Comparison of ENCODE assay signal across 2 cellular contexts in genomic region chr16:4954714-4955113, GRCh38.
A peak's percentile ranks its signal among the peaks of the same experiment; 100 is the strongest.
TF ChIP-seq lines count a peak whose summit lies in the region.

No MANE protein-coding gene starts in this region.

TF ChIP-seq in HepG2, 621 proteins besides CTCF, POLR2A, EP300 and RAD21:
- 0 out of 2 replicates have a peak, but pooled peaks have one; percentile 27 for TF ChIP-seq ZNF768 (CRISPR knock-in tag; IDR thresholded peaks at IDR 0.05)
- no peak for TF ChIP-seq TRIM22 (IDR thresholded peaks at IDR 0.05)
- no peak for TF ChIP-seq ZNF407 (CRISPR knock-in tag; IDR thresholded peaks at IDR 0.05; ENCODE audit: not compliant biosample characterization)
- TF ChIP-seq ZNF414 (CRISPR knock-in tag; IDR thresholded peaks at IDR 0.05), result no peak
- no peak for TF ChIP-seq RBFOX2 (IDR thresholded peaks at IDR 0.05; ENCODE audit: low read depth, low read length)
- TF ChIP-seq TAF15 (IDR thresholded peaks at IDR 0.05; ENCODE audit: low read depth, low read length, poor library complexity, severe bottlenecking), result no peak

TF ChIP-seq in H1, 55 proteins besides CTCF, POLR2A, EP300 and RAD21:
- TF ChIP-seq CHD1 (IDR thresholded peaks at IDR 0.05; ENCODE audit: low read depth, low read length) (no peak), POLR2AphosphoS5 (IDR thresholded peaks at IDR 0.05; ENCODE audit: low read depth, low read length) (no peak), RNF2 (IDR thresholded peaks at IDR 0.05; ENCODE audit: borderline replicate concordance, low read depth, low read length, missing control alignments, poor library complexity, severe bottlenecking) (no peak), TAF1 (IDR thresholded peaks at IDR 0.05; ENCODE audit: low read depth, low read length) (no peak), BCL11A (IDR thresholded peaks at IDR 0.05; ENCODE audit: low read depth in 2 of 2, low read length in 2 of 2) (no peak), CHD2 (IDR thresholded peaks at IDR 0.05; ENCODE audit: low read length) (no peak), POU5F1 (IDR thresholded peaks at IDR 0.05; ENCODE audit: low read depth, low read length) (no peak), TCF12 (IDR thresholded peaks at IDR 0.05; ENCODE audit: low read depth, low read length) (no peak), ZNF274 (IDR thresholded peaks at IDR 0.05; ENCODE audit: borderline replicate concordance, extremely low read depth, low read length) (no peak), MAFK (IDR thresholded peaks at IDR 0.05; ENCODE audit: low read depth, low read length) (no peak), SP4 (IDR thresholded peaks at IDR 0.05; ENCODE audit: low read length) (no peak), SUZ12 (IDR thresholded peaks at IDR 0.05; ENCODE audit: low read length) (no peak), EZH2 (IDR thresholded peaks at IDR 0.05; ENCODE audit: low read depth, low read length, severe bottlenecking) (no peak), CREB1 (IDR thresholded peaks at IDR 0.05) (no peak), SAP30 (IDR thresholded peaks at IDR 0.05; ENCODE audit: insufficient read depth, insufficient replicate concordance, low read length) (no peak), RBBP5 (IDR thresholded peaks at IDR 0.05; ENCODE audit: borderline replicate concordance, low read depth, low read length) (no peak)
TF ChIP-seq in H1: peak in this region for 0.
